Comparison of ENCODE assay signal across 8 cellular contexts in genomic region chr12:4276524-4277204, GRCh38. TPM values are rescaled to one million over a fixed set of nuclear protein-coding genes. Genes with fewer than 3 reads are reported as not detected.
DNase-seq lines count a peak whose midpoint lies in the region; ATAC-seq, FAIRE-seq and TF ChIP-seq lines count a peak whose summit lies in the region.

No MANE protein-coding gene starts in this region.

- TF ChIP-seq CTCF in AG10803 (conservative IDR thresholded peaks at IDR 0.05; ENCODE audit: low read length) (peak; percentile 92), cardiac muscle cell (IDR thresholded peaks at IDR 0.05; ENCODE audit: low read depth, low read length) (peak; percentile 90)

- H3K4me1 Mint-ChIP-seq in activated naive CD8-positive, alpha-beta T cell treated with anti-CD3 and anti-CD28 coated beads, Interleukin-2, amount 50 U/mL, for 24 hours = peaks cover 61% of the 10 kb centered on the region

- H3K9me3 Mint-ChIP-seq in activated naive CD8-positive, alpha-beta T cell treated with anti-CD3 and anti-CD28 coated beads, Interleukin-2, amount 50 U/mL, for 24 hours = no peaks in the 10 kb centered on the region

- H3K4me3 ChIP-seq in AG10803 (ENCODE audit: low read length) (no peak overlapping the region), cardiac muscle cell (no peak overlapping the region)

- FAIRE-seq in urothelium cell line (lab: Jason Lieb, UNC) = peak; percentile 93

- H3K27me3 ChIP-seq in cardiac muscle cell = peaks cover 2% of the 10 kb centered on the region

- peaks cover 67% of the 10 kb centered on the region for H3K36me3 Mint-ChIP-seq in activated naive CD8-positive, alpha-beta T cell treated with anti-CD3 and anti-CD28 coated beads, Interleukin-2, amount 50 U/mL, for 24 hours (ENCODE audit: low read depth)

- intact Hi-C loops in posterior vena cava (cut with DNase I) = loop anchor here (5.0 to 10.0 kb wide), 5 partner anchors 172 to 389 kb away; no protein-coding TSS in a partner anchor

- H3K4me1 ChIP-seq in cardiac muscle cell (ENCODE audit: low read depth) = peaks cover 46% of the 10 kb centered on the region

- no peaks in the 10 kb centered on the region for H3K27me3 Mint-ChIP-seq in activated naive CD8-positive, alpha-beta T cell treated with anti-CD3 and anti-CD28 coated beads, Interleukin-2, amount 50 U/mL, for 24 hours

- H3K27ac ChIP-seq in cardiac muscle cell = peak overlapping the region; percentile 37

- ATAC-seq in GM19351 (IDR thresholded peaks at IDR 0.05; ENCODE audit: unreplicated experiment) = peak; percentile 55
- peak; percentile 39 for ATAC-seq in activated naive CD8-positive, alpha-beta T cell treated with anti-CD3 and anti-CD28 coated beads, Interleukin-2, amount 50 U/mL, for 24 hours

- H3K9me3 ChIP-seq in cardiac muscle cell (ENCODE audit: low read depth) = no peaks in the 10 kb centered on the region

- no peaks in the 10 kb centered on the region for H3K36me3 ChIP-seq in cardiac muscle cell

- H3K4me3 Mint-ChIP-seq in activated naive CD8-positive, alpha-beta T cell treated with anti-CD3 and anti-CD28 coated beads, Interleukin-2, amount 50 U/mL, for 24 hours = peak overlapping the region; percentile 89

- DNase-seq in AG10803 (ENCODE audit: low read depth) = peak; percentile 77
- DNase-seq in NAMALWA (ENCODE audit: low spot score) = peak; percentile 95
- peak; percentile 86 for DNase-seq in SW480 (ENCODE audit: low spot score)
- peak; percentile 87 for DNase-seq in activated naive CD8-positive, alpha-beta T cell treated with anti-CD3 and anti-CD28 coated beads, Interleukin-2, amount 50 U/mL, for 24 hours
- peak; percentile 92 to 96 for DNase-seq in cardiac muscle cell (ENCODE audit: low read depth in 1 of 2, low spot score in 1 of 2)
- DNase-seq in posterior vena cava (ENCODE audit: low spot score) = peak; percentile 92
- DNase-seq in urothelium cell line (ENCODE audit: low spot score) = peak; percentile 93

- peak overlapping the region; percentile 100 for H3K27ac Mint-ChIP-seq in activated naive CD8-positive, alpha-beta T cell treated with anti-CD3 and anti-CD28 coated beads, Interleukin-2, amount 50 U/mL, for 24 hours

RNA-seq across cellular contexts. Expression of gene CCND2, which starts 3.1 kb away (rescaled TPM):
- total RNA-seq in cardiac muscle cell (89.9 and 110 TPM in 2 replicates), posterior vena cava (100 to 1,000 TPM; 101 to 129 TPM)
- polyA plus RNA-seq in cardiac muscle cell = 91.5 and 94.4 TPM in 2 replicates

RNA-seq across cellular contexts. Expression of gene TIGAR, which starts 44.3 kb away (rescaled TPM):
- total RNA-seq in cardiac muscle cell (2.7 and 3.2 TPM in 2 replicates), posterior vena cava (10 to 100 TPM; 10.3 to 12.1 TPM)
- polyA plus RNA-seq in cardiac muscle cell = 8.5 and 16.4 TPM in 2 replicates
